1 cellular context compared by ENCODE assay signal in genomic region chr17:59892849-59893616, GRCh38.
A peak's percentile ranks its signal among the peaks of the same experiment; 100 is the strongest.
TF ChIP-seq lines count a peak whose summit lies in the region.

Gene RPS6KB1, plus strand, starts transcription at chr17:59893121. Its CDS starts 64 bp downstream, at chr17:59893185.
Gene TUBD1, minus strand, starts transcription at chr17:59892943. Its CDS starts 1,941 bp downstream, at chr17:59891002.

TF ChIP-seq in HepG2, 621 proteins besides CTCF, POLR2A, EP300 and RAD21 (continued from another document and continues in another):
- TF ChIP-seq TRIM24 (CRISPR knock-in tag; IDR thresholded peaks at IDR 0.05) (no peak), ZNF564 (CRISPR knock-in tag; IDR thresholded peaks at IDR 0.05) (no peak), SMC3 (IDR thresholded peaks at IDR 0.05; ENCODE audit: low read length) (no peak), ZNF800 (CRISPR knock-in tag; IDR thresholded peaks at IDR 0.05) (peak; percentile 93), ZNF530 (CRISPR knock-in tag; IDR thresholded peaks at IDR 0.05; ENCODE audit: low read depth) (no peak), NR2F6 (IDR thresholded peaks at IDR 0.05) (no peak), NR2F6 (CRISPR knock-in tag; IDR thresholded peaks at IDR 0.05) (peak; percentile 43), ZNF367 (CRISPR knock-in tag; IDR thresholded peaks at IDR 0.05; ENCODE audit: borderline replicate concordance) (peak; percentile 69; the same call in 1 of the 2 replicates), KLF11 (CRISPR knock-in tag; IDR thresholded peaks at IDR 0.05) (peak; percentile 71; the same call in 1 of the 2 replicates), ZNF598 (CRISPR knock-in tag; IDR thresholded peaks at IDR 0.05; ENCODE audit: borderline replicate concordance) (no peak), TAF1 (CRISPR knock-in tag; IDR thresholded peaks at IDR 0.05) (peak; percentile 98), RFXANK (CRISPR knock-in tag; IDR thresholded peaks at IDR 0.05) (peak; percentile 77; the same call in 1 of the 2 replicates), CHCHD3 (CRISPR knock-in tag; IDR thresholded peaks at IDR 0.05) (no peak), ARNT (IDR thresholded peaks at IDR 0.05) (no peak), HMG20A (CRISPR knock-in tag; IDR thresholded peaks at IDR 0.05; ENCODE audit: borderline replicate concordance) (0 out of 2 replicates have a peak, but pooled peaks have one; percentile 37), JUND (CRISPR knock-in tag; IDR thresholded peaks at IDR 0.05) (no peak), CSRNP2 (CRISPR knock-in tag; conservative IDR thresholded peaks at IDR 0.05; ENCODE audit: low read depth) (no peak), SAP130 (CRISPR knock-in tag; IDR thresholded peaks at IDR 0.05; ENCODE audit: low read depth) (peak; percentile 96), ZNF737 (CRISPR knock-in tag; IDR thresholded peaks at IDR 0.05; ENCODE audit: borderline replicate concordance) (peak; percentile 98), SNRNP70 (IDR thresholded peaks at IDR 0.05; ENCODE audit: low read depth, low read length) (no peak), ZNF574 (CRISPR knock-in tag; IDR thresholded peaks at IDR 0.05) (peak; percentile 92), THYN1 (CRISPR knock-in tag; IDR thresholded peaks at IDR 0.05; ENCODE audit: borderline replicate concordance, low read depth) (no peak), KAT7 (CRISPR knock-in tag; IDR thresholded peaks at IDR 0.05; ENCODE audit: borderline replicate concordance) (peak; percentile 97), ZNF407 (CRISPR knock-in tag; IDR thresholded peaks at IDR 0.05; ENCODE audit: not compliant biosample characterization) (peak; percentile 32), TFAP4 (IDR thresholded peaks at IDR 0.05; ENCODE audit: borderline replicate concordance, low read depth) (peak; percentile 49; the same call in 1 of the 2 replicates), SP4 (CRISPR knock-in tag; IDR thresholded peaks at IDR 0.05) (no peak), THAP8 (CRISPR knock-in tag; IDR thresholded peaks at IDR 0.05; ENCODE audit: borderline replicate concordance) (no peak; the same call in 1 of the 2 replicates), EHMT2 (IDR thresholded peaks at IDR 0.05; ENCODE audit: borderline replicate concordance, low read depth, low read length) (no peak), MBD4 (IDR thresholded peaks at IDR 0.05; ENCODE audit: borderline replicate concordance, low read length) (no peak), ZNF121 (CRISPR knock-in tag; IDR thresholded peaks at IDR 0.05) (no peak)
